ENCODE assay signal across 27 cellular contexts in genomic region chr13:65095697-65096096, GRCh38.
"Had no signal": no experiment of that assay in that cellular context is flagged by ENCODE, and none has a peak within 500 bp of the region (broad histone marks: within the 10 kb centered on the region; RNA-seq: fewer than 3 reads in every experiment).

No MANE protein-coding gene starts in this region.

- H3K4me3 Mint-ChIP-seq: activated naive CD4-positive, alpha-beta T cell treated with anti-CD3 and anti-CD28 coated beads for 36 hours; activated naive CD8-positive, alpha-beta T cell treated with anti-CD3 and anti-CD28 coated beads for 36 hours; activated T-helper 1 cell treated with anti-CD3 and anti-CD28 coated beads, Interleukin-12 subunit alpha, Interleukin-12 subunit beta, Interleukin-2, Interleukin-4 antibody, amounts not matched to agents 30 ng/mL and 10 ng/mL and 1 ng/mL, durations not matched to agents 14 hours and 24 hours and 36 hours; immature natural killer cell; nephron; stimulated activated naive B cell treated with anti-CD40 and anti-IgM and Interleukin-4, amounts not matched to agents 10 μg/mL and 1 μg/mL and 100 μg/mL, for 72 hours had no signal

- DNase-seq: activated CD4-positive, alpha-beta T cell treated with anti-CD3 and anti-CD28 coated beads, Interleukin-2, amount 50 U/mL, for 1 hour; activated CD8-positive, alpha-beta memory T cell treated with anti-CD3 and anti-CD28 coated beads for 24 hours; activated effector memory CD4-positive, alpha-beta T cell treated with anti-CD3 and anti-CD28 coated beads, Interleukin-2, amount 50 U/mL, for 16 hours; activated naive CD4-positive, alpha-beta T cell treated with anti-CD3 and anti-CD28 coated beads for 36 hours; activated naive CD8-positive, alpha-beta T cell treated with anti-CD3 and anti-CD28 coated beads for 36 hours; activated T-cell treated with anti-CD3 and anti-CD28 coated beads, Interleukin-2, amount 50 U/mL, for 1 hour; adrenal gland; body of pancreas; cerebellar nuclear complex; colonic mucosa; effector CD8-positive, alpha-beta T cell; head of caudate nucleus; hippocampal formation; immature natural killer cell; kidney; left colon; mammary epithelial cell; right cardiac atrium; stimulated activated CD4-positive, alpha-beta T cell treated with anti-CD3 and anti-CD28 coated beads, Interleukin-15, amount 100 ng/mL, for 24 hours; stimulated activated CD4-positive, alpha-beta T cell treated with anti-CD3 and anti-CD28 coated beads, Interleukin-2, amount 100 ng/mL, for 24 hours; stimulated activated naive B cell treated with anti-CD40 and anti-IgM and Interleukin-4, amounts not matched to agents 10 μg/mL and 1 μg/mL and 100 μg/mL, for 72 hours; T-helper 2 cell; tibial artery had no signal

- H3K27me3 Mint-ChIP-seq: activated naive CD8-positive, alpha-beta T cell treated with anti-CD3 and anti-CD28 coated beads for 36 hours; stimulated activated naive B cell treated with anti-CD40 and anti-IgM and Interleukin-4, amounts not matched to agents 10 μg/mL and 1 μg/mL and 100 μg/mL, for 72 hours had no signal

- H3K4me3 ChIP-seq: adrenal gland, body of pancreas, colonic mucosa, gastroesophageal sphincter, suprapubic skin, tibial artery had no signal

- H3K27ac ChIP-seq: adrenal gland, body of pancreas, colonic mucosa, gastroesophageal sphincter, suprapubic skin, tibial artery had no signal

- H3K36me3 Mint-ChIP-seq: activated naive CD8-positive, alpha-beta T cell treated with anti-CD3 and anti-CD28 coated beads for 36 hours; immature natural killer cell; stimulated activated naive B cell treated with anti-CD40 and anti-IgM and Interleukin-4, amounts not matched to agents 10 μg/mL and 1 μg/mL and 100 μg/mL, for 72 hours had no signal

- H3K4me1 Mint-ChIP-seq: activated naive CD8-positive, alpha-beta T cell treated with anti-CD3 and anti-CD28 coated beads for 36 hours; immature natural killer cell; stimulated activated naive B cell treated with anti-CD40 and anti-IgM and Interleukin-4, amounts not matched to agents 10 μg/mL and 1 μg/mL and 100 μg/mL, for 72 hours had no signal

- H3K9me3 ChIP-seq: adrenal gland, body of pancreas, colonic mucosa, gastroesophageal sphincter, suprapubic skin, tibial artery had no signal

- H3K4me1 ChIP-seq: adrenal gland, body of pancreas, colonic mucosa, gastroesophageal sphincter, suprapubic skin, tibial artery had no signal

- H3K27me3 ChIP-seq: adrenal gland, body of pancreas, colonic mucosa, gastroesophageal sphincter, suprapubic skin, tibial artery had no signal

- H3K27ac Mint-ChIP-seq: activated naive CD4-positive, alpha-beta T cell treated with anti-CD3 and anti-CD28 coated beads for 36 hours; activated naive CD8-positive, alpha-beta T cell treated with anti-CD3 and anti-CD28 coated beads for 36 hours; activated T-helper 1 cell treated with anti-CD3 and anti-CD28 coated beads, Interleukin-12 subunit alpha, Interleukin-12 subunit beta, Interleukin-2, Interleukin-4 antibody, amounts not matched to agents 30 ng/mL and 10 ng/mL and 1 ng/mL, durations not matched to agents 14 hours and 24 hours and 36 hours; immature natural killer cell; nephron; stimulated activated naive B cell treated with anti-CD40 and anti-IgM and Interleukin-4, amounts not matched to agents 10 μg/mL and 1 μg/mL and 100 μg/mL, for 72 hours had no signal

- H3K36me3 ChIP-seq: adrenal gland, colonic mucosa, gastroesophageal sphincter, suprapubic skin, tibial artery had no signal

- H3K9me3 Mint-ChIP-seq: activated T-helper 1 cell treated with anti-CD3 and anti-CD28 coated beads, Interleukin-12 subunit alpha, Interleukin-12 subunit beta, Interleukin-2, Interleukin-4 antibody, amounts not matched to agents 30 ng/mL and 10 ng/mL and 1 ng/mL, durations not matched to agents 14 hours and 24 hours and 36 hours had no signal

- ATAC-seq: body of pancreas; gastroesophageal sphincter; left colon; right cardiac atrium; stimulated activated naive B cell treated with anti-CD40 and anti-IgM and Interleukin-4, amounts not matched to agents 10 μg/mL and 1 μg/mL and 100 μg/mL, for 72 hours had no signal
